Comparison of ENCODE assay signal across 8 cellular contexts in the genomic region with DNA sequence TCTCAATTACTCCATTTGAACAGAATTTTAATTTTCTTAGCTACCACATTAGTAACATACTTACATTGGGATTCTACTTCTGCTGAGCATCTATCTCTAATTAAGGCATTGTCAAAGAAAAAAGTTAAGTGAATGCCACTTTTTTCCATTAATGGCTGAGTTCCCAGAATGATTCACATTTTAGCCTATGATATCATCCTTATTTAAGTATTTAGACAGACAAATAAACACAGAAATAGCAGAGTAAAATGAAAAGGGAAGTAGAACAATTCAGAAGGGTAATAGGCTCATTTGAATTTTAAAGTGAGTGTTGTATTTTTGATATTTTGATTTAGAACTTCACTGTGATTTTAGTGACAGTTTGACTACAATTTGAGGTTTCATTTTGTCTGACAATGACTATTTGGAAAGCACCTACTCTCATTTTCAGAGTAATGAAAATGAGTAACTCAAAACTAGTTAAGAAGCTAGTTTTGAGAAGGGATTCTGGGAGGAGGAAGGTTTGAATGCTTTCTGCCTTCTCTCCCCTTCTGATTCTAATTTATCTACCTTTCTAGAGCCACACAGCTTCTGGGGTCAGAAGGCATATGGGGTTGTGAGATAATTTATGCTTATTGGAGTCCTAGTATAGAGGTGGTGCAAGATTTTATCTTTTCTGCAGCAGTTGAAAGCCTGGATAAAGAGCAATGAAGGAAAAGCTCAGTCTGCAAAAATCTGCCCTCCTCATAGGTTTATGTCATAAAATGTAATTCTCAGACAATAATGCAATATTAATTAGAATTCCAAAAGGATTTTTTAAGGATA. TPM values are rescaled to one million over a fixed set of nuclear protein-coding genes. Genes with fewer than 3 reads are reported as not detected.
DNase-seq lines count a peak whose midpoint lies in the region; ATAC-seq and TF ChIP-seq lines count a peak whose summit lies in the region.

No MANE protein-coding gene starts in this region.

- no peaks in the 10 kb centered on the region for H3K4me1 ChIP-seq in neutrophil (ENCODE audit: control insufficient read depth in 1 of 2, insufficient read depth in 1 of 2, low read depth in 1 of 2, low read length in 1 of 2)
- peaks cover 5% of the 10 kb centered on the region for H3K4me1 ChIP-seq in mucosa of descending colon (ENCODE audit: low read depth)

- H3K27me3 ChIP-seq in BJ (ENCODE audit: control insufficient read depth, insufficient read depth, low read length) (no peaks in the 10 kb centered on the region), neutrophil (no peaks in the 10 kb centered on the region)

- H3K36me3 ChIP-seq in BJ (ENCODE audit: control insufficient read depth, insufficient read depth, low read length) (no peaks in the 10 kb centered on the region), neutrophil (no peaks in the 10 kb centered on the region), mucosa of descending colon (ENCODE audit: low read depth) (no peaks in the 10 kb centered on the region)

- H3K4me3 ChIP-seq in BJ (ENCODE audit: low read depth, low read length): no peak overlapping the region
- H3K4me3 ChIP-seq in neutrophil (ENCODE audit: low read depth in 1 of 2, low read length in 1 of 2): no peak overlapping the region
- no peak overlapping the region for H3K4me3 ChIP-seq in mucosa of descending colon

- CTCF ChIA-PET in BJ (lab: Yijun Ruan, JAX): interaction anchor here (1.2 to 1.3 kb wide), 3 partner anchors 9 to 850 kb away, joined by 3 to 6 read pairs (median 4); no protein-coding TSS in a partner anchor

- H3K27ac ChIP-seq in neutrophil: peak overlapping the region; percentile 5

- intact Hi-C loops in mucosa of descending colon (cut with DNase I, micrococcal nuclease): no loop called here

- POLR2A ChIA-PET in BJ (lab: Charles Lee): no interaction called here

- DNase-seq in BJ (ENCODE audit: low read depth): peak; percentile 80
- peak; percentile 26 for DNase-seq in brain pericyte (ENCODE audit: low read depth, low spot score)
- DNase-seq in mucosa of descending colon: no peak
- no peak for DNase-seq in NCI-H1436 (lab: John Stamatoyannopoulos, UW)

- ATAC-seq in GM19397 (IDR thresholded peaks at IDR 0.05; ENCODE audit: unreplicated experiment): peak; percentile 63
- ATAC-seq in HG03354 (IDR thresholded peaks at IDR 0.05; ENCODE audit: poor library complexity, severe bottlenecking, unreplicated experiment): peak; percentile 75
- no peak for ATAC-seq in mucosa of descending colon
- no peak for ATAC-seq in esophagus mucosa

- no peaks in the 10 kb centered on the region for H3K9me3 ChIP-seq in neutrophil
- H3K9me3 ChIP-seq in mucosa of descending colon: no peaks in the 10 kb centered on the region

- TF ChIP-seq CTCF in BJ (IDR thresholded peaks at IDR 0.05; ENCODE audit: insufficient read depth, low read depth, low read length) (no peak), neutrophil (IDR thresholded peaks at IDR 0.05) (no peak), mucosa of descending colon (IDR thresholded peaks at IDR 0.05) (no peak)

RNA-seq across cellular contexts. Expression of a gene that starts 15.5 kb away (rescaled TPM):
- polyA plus RNA-seq in BJ (2011; rRNA removed): 4.1 and 12.6 TPM in 2 replicates
- 8.0 and 8.9 TPM in 2 replicates for polyA minus RNA-seq in BJ (2011; rRNA and poly(A)+ RNA removed)
- total RNA-seq in mucosa of descending colon (10 to 100 TPM; 14.3 to 34.2 (median 21.9) TPM), esophagus mucosa (26.7 TPM)

Comparison
In these comparisons a context has a peak if more than half of its experiments do, and no peak if none do; other contexts are left out.
1. DNase-seq: peak in BJ (single experiment) and brain pericyte (single experiment); none in mucosa of descending colon (0 of 3) and NCI-H1436 (single experiment).
2. ATAC-seq: peak in GM19397 (single experiment) and HG03354 (single experiment); none in mucosa of descending colon (single experiment) and esophagus mucosa (single experiment).